In genomic region chr21:42291003-42291750, GRCh38 we compare ENCODE assay signal across 1 cellular context.
TF ChIP-seq lines count a peak whose summit lies in the region.

No MANE protein-coding gene starts in this region.

TF ChIP-seq in GM12878, 131 proteins besides CTCF, POLR2A, EP300 and RAD21:
- TF ChIP-seq BCLAF1 (IDR thresholded peaks at IDR 0.05) (no peak), NR2C1 (IDR thresholded peaks at IDR 0.05) (no peak), E4F1 (IDR thresholded peaks at IDR 0.05; ENCODE audit: borderline replicate concordance, partially characterized antibody) (no peak), PAX8 (IDR thresholded peaks at IDR 0.05) (no peak), MLLT1 (IDR thresholded peaks at IDR 0.05) (peak; percentile 54; the same call in 1 of the 2 replicates), REST (IDR thresholded peaks at IDR 0.05; ENCODE audit: low read depth, low read length) (no peak), IRF4 (IDR thresholded peaks at IDR 0.05; ENCODE audit: low read depth, low read length) (no peak)
